28 cellular contexts compared by ENCODE assay signal in the genomic region with DNA sequence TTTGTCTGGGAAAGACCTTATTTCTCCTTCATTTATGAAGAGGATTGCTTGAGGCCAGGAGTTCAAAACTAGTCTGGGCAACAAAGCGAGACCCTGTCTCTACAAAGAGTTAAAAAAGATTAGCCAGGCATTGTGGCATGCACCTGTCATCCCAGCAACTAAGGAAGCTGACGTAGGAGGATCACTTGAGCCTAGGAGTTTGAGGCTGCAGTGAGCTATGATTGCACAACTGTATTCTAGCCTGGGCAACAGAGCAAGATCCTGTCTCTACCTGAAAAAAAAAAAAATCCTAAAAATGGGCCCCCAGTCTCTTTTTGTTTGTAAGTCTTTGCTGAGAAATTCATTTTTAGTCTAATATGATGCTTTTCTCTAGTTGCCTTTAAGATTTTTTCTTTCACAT.
"Had no signal": no experiment of that assay in that cellular context is flagged by ENCODE, and none has a peak within 500 bp of the region (broad histone marks: within the 10 kb centered on the region; RNA-seq: fewer than 3 reads in every experiment).

No MANE protein-coding gene starts in this region.

- DNase-seq: natural killer cell; occipital lobe; ovary; posterior cingulate gyrus; psoas muscle; right cardiac atrium; spleen; stimulated activated CD4-positive, alpha-beta T cell treated with anti-CD3 and anti-CD28 coated beads, Interleukin-12 subunit alpha, Interleukin-12 subunit beta, amount 100 ng/mL, for 4 hours; stimulated activated CD4-positive, alpha-beta T cell treated with anti-CD3 and anti-CD28 coated beads, Interleukin-1b, Interleukin-23, amount 100 ng/mL, for 48 hours; stimulated activated CD4-positive, alpha-beta T cell treated with anti-CD3 and anti-CD28 coated beads, Interleukin-4, amount 100 ng/mL, for 1 hour; stimulated activated CD4-positive, alpha-beta T cell treated with anti-CD3 and anti-CD28 coated beads, Interleukin-4, amount 100 ng/mL, for 4 hours; stimulated activated CD8-positive, alpha-beta memory T cell treated with anti-CD3 and anti-CD28 coated beads, Interleukin-4, amount 100 ng/mL, for 48 hours; stimulated activated naive CD4-positive, alpha-beta T cell; stimulated activated naive CD8-positive, alpha-beta T cell treated with anti-CD3 and anti-CD28 coated beads, Interleukin-15, amount 100 ng/mL, for 72 hours; stimulated activated naive CD8-positive, alpha-beta T cell treated with anti-CD3 and anti-CD28 coated beads, Interleukin-15, Interleukin-2, amounts not matched to agents 100 U/mL and 50 U/mL, for 24 hours; substantia nigra; testis; tibial artery; transverse colon; upper lobe of right lung; uterus had no signal

- H2AFZ ChIP-seq: neural progenitor cell, parathyroid adenoma had no signal

- H3K27ac ChIP-seq: neural progenitor cell, ovary, parathyroid adenoma, psoas muscle, skin epidermis, spleen, suprapubic skin, testis, tibial artery, transverse colon, upper lobe of right lung, uterus had no signal

- H3K9me3 ChIP-seq: ovary, psoas muscle, spleen, suprapubic skin, testis, tibial artery, transverse colon, upper lobe of right lung, uterus had no signal

- H3K4me3 ChIP-seq: neural progenitor cell, ovary, psoas muscle, skin epidermis, smooth muscle cell, spleen, suprapubic skin, testis, tibial artery, transverse colon, upper lobe of right lung, uterus had no signal

- H3K36me3 ChIP-seq: neural progenitor cell, ovary, spleen, suprapubic skin, tibial artery, transverse colon, upper lobe of right lung, uterus had no signal

- H3K9ac ChIP-seq: neural progenitor cell, parathyroid adenoma had no signal

- H3K4me2 ChIP-seq: neural progenitor cell, smooth muscle cell had no signal

- H3K79me2 ChIP-seq: parathyroid adenoma had no signal

- H3K27me3 ChIP-seq: neural progenitor cell, ovary, suprapubic skin, testis, upper lobe of right lung, uterus had no signal

- H3K4me1 ChIP-seq: neural progenitor cell, parathyroid adenoma, psoas muscle, spleen, suprapubic skin, testis, tibial artery, transverse colon, upper lobe of right lung, uterus had no signal

- ATAC-seq: natural killer cell; psoas muscle; right cardiac atrium; sciatic nerve; stimulated activated memory B cell treated with anti-CD40 and anti-IgM and Interleukin-4, amounts not matched to agents 10 μg/mL and 1 μg/mL and 100 μg/mL, for 72 hours; stimulated activated naive CD8-positive, alpha-beta T cell treated with anti-CD3 and anti-CD28 coated beads, Interleukin-15, amount 100 ng/mL, for 72 hours; stimulated activated naive CD8-positive, alpha-beta T cell treated with anti-CD3 and anti-CD28 coated beads, Interleukin-15, Interleukin-2, amounts not matched to agents 100 U/mL and 50 U/mL, for 24 hours; upper lobe of right lung had no signal
